ENCODE assay signal across 18 cellular contexts in genomic region chr1:208541225-208541855, GRCh38.
DNase-seq lines count a peak whose midpoint lies in the region; ATAC-seq and TF ChIP-seq lines count a peak whose summit lies in the region.
"Had no signal": no experiment of that assay in that cellular context is flagged by ENCODE, and none has a peak within 500 bp of the region (broad histone marks: within the 10 kb centered on the region; RNA-seq: fewer than 3 reads in every experiment).

No MANE protein-coding gene starts in this region.

- H3K27me3 Mint-ChIP-seq in osteocyte (ENCODE audit: unreplicated experiment), result peaks cover 2% of the 10 kb centered on the region

- ATAC-seq in RWPE2 (ENCODE audit: low read depth), result peak; percentile 73
- ATAC-seq in HG03159 (IDR thresholded peaks at IDR 0.05; ENCODE audit: unreplicated experiment), result no peak
- ATAC-seq: T-helper 17 cell had no signal

- TF ChIP-seq CTCF in RWPE2 (IDR thresholded peaks at IDR 0.05; ENCODE audit: poor library complexity, severe bottlenecking) (no peak), osteocyte (IDR thresholded peaks at IDR 0.05) (no peak)

- no peaks in the 10 kb centered on the region for H3K4me1 Mint-ChIP-seq in osteocyte (ENCODE audit: unreplicated experiment)
- H3K4me1 Mint-ChIP-seq: T-helper 17 cell had no signal

- no peaks in the 10 kb centered on the region for H3K27me3 ChIP-seq in RWPE2 (ENCODE audit: insufficient read depth, poor library complexity, severe bottlenecking)

- no peaks in the 10 kb centered on the region for H3K36me3 Mint-ChIP-seq in osteocyte (ENCODE audit: unreplicated experiment)
- H3K36me3 Mint-ChIP-seq: naive B cell had no signal

- H3K4me3 ChIP-seq in RWPE2 (ENCODE audit: severe bottlenecking), result no peak overlapping the region

- H3K4me1 ChIP-seq in RWPE2 (ENCODE audit: insufficient read depth, poor library complexity, severe bottlenecking), result no peaks in the 10 kb centered on the region

- no peak overlapping the region for H3K27ac Mint-ChIP-seq in osteocyte (ENCODE audit: unreplicated experiment)
- H3K27ac Mint-ChIP-seq: T-helper 17 cell had no signal

- H3K36me3 ChIP-seq in RWPE2 (ENCODE audit: low read depth), result no peaks in the 10 kb centered on the region

- H3K9me3 ChIP-seq in RWPE2 (ENCODE audit: severe bottlenecking), result no peaks in the 10 kb centered on the region

- DNase-seq in NCI-H1436 (lab: John Stamatoyannopoulos, UW) (peak; percentile 14), NCI-H1436 treated with DMSO at 0.1 percent for 48 hours (lab: John Stamatoyannopoulos, UW) (no peak), HT1080 (ENCODE audit: low read depth) (peak; percentile 56), RWPE2 (ENCODE audit: low spot score) (no peak), osteocyte (ENCODE audit: extremely low spot score, unreplicated experiment) (peak; percentile 62), SW480 (ENCODE audit: low spot score) (no peak), DMS53 (lab: John Stamatoyannopoulos, UW) (no peak)
- DNase-seq: 8988T; activated naive CD4-positive, alpha-beta T cell treated with anti-CD3 and anti-CD28 coated beads, Interleukin-2, amount 50 U/mL, for 16 hours; activated T-cell treated with anti-CD3 and anti-CD28 coated beads for 4 hours; DND-41; effector CD8-positive, alpha-beta T cell; naive B cell; NCI-H1417; stimulated activated CD4-positive, alpha-beta T cell treated with anti-CD3 and anti-CD28 coated beads, Interleukin-15, amount 100 ng/mL, for 24 hours; T-helper 17 cell had no signal

- peak overlapping the region; percentile 47 for H3K27ac ChIP-seq in RWPE2 (ENCODE audit: poor library complexity, severe bottlenecking)
- H3K27ac ChIP-seq: C4-2B had no signal

- no peaks in the 10 kb centered on the region for H3K9me3 Mint-ChIP-seq in osteocyte (ENCODE audit: unreplicated experiment)

- H3K4me3 Mint-ChIP-seq in osteocyte (ENCODE audit: unreplicated experiment), result no peak overlapping the region
- H3K4me3 Mint-ChIP-seq: naive B cell, T-helper 17 cell had no signal

Comparison
In these comparisons a context has a peak if more than half of its experiments do, and no peak if none do; other contexts are left out.
1. DNase-seq: peak in NCI-H1436 (single experiment), HT1080 (single experiment) and osteocyte (single experiment); none in NCI-H1436 treated with DMSO at 0.1 percent for 48 hours (single experiment), RWPE2 (single experiment), SW480 (single experiment) and DMS53 (single experiment).